Comparison of ENCODE assay signal across 29 cellular contexts in genomic region chr6:70831427-70831826, GRCh38.
"Had no signal": no experiment of that assay in that cellular context is flagged by ENCODE, and none has a peak within 500 bp of the region (broad histone marks: within the 10 kb centered on the region; RNA-seq: fewer than 3 reads in every experiment).

No MANE protein-coding gene starts in this region.

- H3K4me3 ChIP-seq: stomach, suprapubic skin, testis, thoracic aorta, thyroid gland, tibial artery, tibial nerve, transverse colon, upper lobe of left lung, upper lobe of right lung, uterus, vagina had no signal

- H3K9me3 ChIP-seq: stomach, suprapubic skin, testis, thoracic aorta, thyroid gland, tibial artery, transverse colon, upper lobe of left lung, upper lobe of right lung, uterus, vagina had no signal

- H3K27ac Mint-ChIP-seq: stimulated activated effector memory CD8-positive, alpha-beta T cell treated with anti-CD3 and anti-CD28 coated beads, Interleukin-12 subunit alpha, Interleukin-12 subunit beta, amount 100 ng/mL, for 72 hours; stimulated activated memory B cell treated with anti-CD40 and anti-IgM and Interleukin-4, amounts not matched to agents 10 μg/mL and 1 μg/mL and 100 μg/mL, for 72 hours; stimulated activated naive B cell treated with anti-CD40 and anti-IgM and Interleukin-4, amounts not matched to agents 10 μg/mL and 1 μg/mL and 100 μg/mL, for 72 hours; stimulated activated naive CD8-positive, alpha-beta T cell treated with anti-CD3 and anti-CD28 coated beads, Interleukin-15, amount 100 ng/mL, for 72 hours; stimulated activated naive CD8-positive, alpha-beta T cell treated with anti-CD3 and anti-CD28 coated beads, Interleukin-15, Interleukin-2, amounts not matched to agents 100 ng/mL and 50 ng/mL, for 24 hours; type B pancreatic cell had no signal

- H3K27ac ChIP-seq: stomach, suprapubic skin, testis, thoracic aorta, thyroid gland, tibial artery, tibial nerve, transverse colon, upper lobe of left lung, upper lobe of right lung, uterus, vagina had no signal

- H3K27me3 ChIP-seq: stomach, suprapubic skin, testis, thyroid gland, tibial artery, tibial nerve, transverse colon, upper lobe of left lung, upper lobe of right lung, uterus, vagina had no signal

- H3K4me1 ChIP-seq: suprapubic skin, testis, thyroid gland, upper lobe of left lung, upper lobe of right lung, uterus had no signal

- H3K36me3 ChIP-seq: stomach, suprapubic skin, thoracic aorta, thyroid gland, tibial artery, tibial nerve, transverse colon, upper lobe of left lung, upper lobe of right lung, uterus, vagina had no signal

- FAIRE-seq: urothelium cell line had no signal

- H3K4me1 Mint-ChIP-seq: stimulated activated effector memory CD8-positive, alpha-beta T cell treated with anti-CD3 and anti-CD28 coated beads, Interleukin-12 subunit alpha, Interleukin-12 subunit beta, amount 100 ng/mL, for 72 hours; stimulated activated memory B cell treated with anti-CD40 and anti-IgM and Interleukin-4, amounts not matched to agents 10 μg/mL and 1 μg/mL and 100 μg/mL, for 72 hours; stimulated activated naive B cell treated with anti-CD40 and anti-IgM and Interleukin-4, amounts not matched to agents 10 μg/mL and 1 μg/mL and 100 μg/mL, for 72 hours had no signal

- DNase-seq: stimulated activated CD4-positive, alpha-beta T cell treated with anti-CD3 and anti-CD28 coated beads, Interleukin-2, amount 100 ng/mL, for 48 hours; stimulated activated CD4-positive, alpha-beta T cell treated with anti-CD3 and anti-CD28 coated beads, Interleukin-4, amount 100 ng/mL, for 1 hour; stimulated activated CD4-positive, alpha-beta T cell treated with anti-CD3 and anti-CD28 coated beads, Interleukin-4, amount 100 ng/mL, for 24 hours; stimulated activated CD4-positive, alpha-beta T cell treated with anti-CD3 and anti-CD28 coated beads, Interleukin-4, amount 100 ng/mL, for 4 hours; stimulated activated CD8-positive, alpha-beta memory T cell treated with anti-CD3 and anti-CD28 coated beads, Interleukin-4, amount 100 ng/mL, for 48 hours; stimulated activated naive B cell treated with anti-CD40 and anti-IgM and Interleukin-4, amounts not matched to agents 10 μg/mL and 1 μg/mL and 100 μg/mL, for 72 hours; stimulated activated naive CD4-positive, alpha-beta T cell; stimulated activated naive CD4-positive, alpha-beta T cell treated with Interleukin-2 at 50 U/mL for 16 hours; stimulated activated naive CD8-positive, alpha-beta T cell treated with anti-CD3 and anti-CD28 coated beads, Interleukin-15, amount 100 ng/mL, for 72 hours; stimulated activated naive CD8-positive, alpha-beta T cell treated with anti-CD3 and anti-CD28 coated beads, Interleukin-15, Interleukin-2, amounts not matched to agents 100 U/mL and 50 U/mL, for 24 hours; stomach; substantia nigra; testis; thyroid gland; tibial artery; transverse colon; trophoblast cell; upper lobe of left lung; upper lobe of right lung; uterus had no signal

- ATAC-seq: stimulated activated effector memory CD8-positive, alpha-beta T cell treated with anti-CD3 and anti-CD28 coated beads, Interleukin-12 subunit alpha, Interleukin-12 subunit beta, amount 100 ng/mL, for 72 hours; stimulated activated memory B cell treated with anti-CD40 and anti-IgM and Interleukin-4, amounts not matched to agents 10 μg/mL and 1 μg/mL and 100 μg/mL, for 72 hours; stimulated activated naive B cell treated with anti-CD40 and anti-IgM and Interleukin-4, amounts not matched to agents 10 μg/mL and 1 μg/mL and 100 μg/mL, for 72 hours; stimulated activated naive CD8-positive, alpha-beta T cell treated with anti-CD3 and anti-CD28 coated beads, Interleukin-15, amount 100 ng/mL, for 72 hours; stimulated activated naive CD8-positive, alpha-beta T cell treated with anti-CD3 and anti-CD28 coated beads, Interleukin-15, Interleukin-2, amounts not matched to agents 100 U/mL and 50 U/mL, for 24 hours; upper lobe of right lung had no signal

- H3K4me3 Mint-ChIP-seq: stimulated activated effector memory CD8-positive, alpha-beta T cell treated with anti-CD3 and anti-CD28 coated beads, Interleukin-12 subunit alpha, Interleukin-12 subunit beta, amount 100 ng/mL, for 72 hours; stimulated activated memory B cell treated with anti-CD40 and anti-IgM and Interleukin-4, amounts not matched to agents 10 μg/mL and 1 μg/mL and 100 μg/mL, for 72 hours; stimulated activated naive B cell treated with anti-CD40 and anti-IgM and Interleukin-4, amounts not matched to agents 10 μg/mL and 1 μg/mL and 100 μg/mL, for 72 hours; stimulated activated naive CD8-positive, alpha-beta T cell treated with anti-CD3 and anti-CD28 coated beads, Interleukin-15, amount 100 ng/mL, for 72 hours; stimulated activated naive CD8-positive, alpha-beta T cell treated with anti-CD3 and anti-CD28 coated beads, Interleukin-15, Interleukin-2, amounts not matched to agents 100 ng/mL and 50 ng/mL, for 24 hours; type B pancreatic cell had no signal

- H3K27me3 Mint-ChIP-seq: stimulated activated memory B cell treated with anti-CD40 and anti-IgM and Interleukin-4, amounts not matched to agents 10 μg/mL and 1 μg/mL and 100 μg/mL, for 72 hours; stimulated activated naive B cell treated with anti-CD40 and anti-IgM and Interleukin-4, amounts not matched to agents 10 μg/mL and 1 μg/mL and 100 μg/mL, for 72 hours; stimulated activated naive CD8-positive, alpha-beta T cell treated with anti-CD3 and anti-CD28 coated beads, Interleukin-15, amount 100 ng/mL, for 72 hours; stimulated activated naive CD8-positive, alpha-beta T cell treated with anti-CD3 and anti-CD28 coated beads, Interleukin-15, Interleukin-2, amounts not matched to agents 100 ng/mL and 50 ng/mL, for 24 hours; type B pancreatic cell had no signal

- H3K9me3 Mint-ChIP-seq: stimulated activated naive CD8-positive, alpha-beta T cell treated with anti-CD3 and anti-CD28 coated beads, Interleukin-15, Interleukin-2, amounts not matched to agents 100 ng/mL and 50 ng/mL, for 24 hours; type B pancreatic cell had no signal
